ENCODE assay signal across 1 cellular context in genomic region chr21:46368533-46369285, GRCh38.
A peak's percentile ranks its signal among the peaks of the same experiment; 100 is the strongest.
TF ChIP-seq lines count a peak whose summit lies in the region.

No MANE protein-coding gene starts in this region.

TF ChIP-seq in GM12878, 131 proteins besides CTCF, POLR2A, EP300 and RAD21 (continued from another document and continues in another):
- TF ChIP-seq BCL3 (IDR thresholded peaks at IDR 0.05; ENCODE audit: borderline replicate concordance, insufficient read depth, low read depth, low read length, poor library complexity, severe bottlenecking) (no peak), TCF12 (IDR thresholded peaks at IDR 0.05; ENCODE audit: low read depth, low read length) (no peak), JUNB (IDR thresholded peaks at IDR 0.05) (no peak; the same call in 1 of the 2 replicates), SMAD1 (IDR thresholded peaks at IDR 0.05; ENCODE audit: low read depth, partially characterized antibody) (no peak), POLR2AphosphoS5 (IDR thresholded peaks at IDR 0.05; ENCODE audit: low read length) (peak; percentile 89), BHLHE40 (IDR thresholded peaks at IDR 0.05; ENCODE audit: borderline replicate concordance in 1 of 2, low read depth in 2 of 2, low read length in 1 of 2) (peak; percentile 82 to 87), RAD51 (IDR thresholded peaks at IDR 0.05) (peak; percentile 83), IKZF1 (conservative IDR thresholded peaks at IDR 0.05) (peak; percentile 67), ZNF384 (IDR thresholded peaks at IDR 0.05; ENCODE audit: borderline replicate concordance, low read depth, low read length) (no peak), KDM1A (IDR thresholded peaks at IDR 0.05; ENCODE audit: borderline replicate concordance) (no peak), ELK1 (IDR thresholded peaks at IDR 0.05; ENCODE audit: low read depth, low read length) (no peak), PRDM15 (CRISPR knock-in tag; IDR thresholded peaks at IDR 0.05) (no peak), GATAD2B (conservative IDR thresholded peaks at IDR 0.05; ENCODE audit: low read depth) (no peak; the same call in 1 of the 2 replicates), TAF1 (IDR thresholded peaks at IDR 0.05; ENCODE audit: borderline replicate concordance, low read depth, low read length) (peak; percentile 71; the same call in 1 of the 2 replicates), HDAC6 (IDR thresholded peaks at IDR 0.05; ENCODE audit: unreplicated experiment) (no peak), ZBTB33 (IDR thresholded peaks at IDR 0.05) (0 out of 2 replicates have a peak, but pooled peaks have one; percentile 5), RUNX3 (IDR thresholded peaks at IDR 0.05; ENCODE audit: low read length) (peak; percentile 85), IRF4 (IDR thresholded peaks at IDR 0.05; ENCODE audit: low read depth, low read length) (peak; percentile 62; the same call in 1 of the 2 replicates), BCL11A (IDR thresholded peaks at IDR 0.05; ENCODE audit: low read depth, low read length) (0 out of 2 replicates have a peak, but pooled peaks have one; percentile 21), ZNF592 (IDR thresholded peaks at IDR 0.05) (no peak), SRF (IDR thresholded peaks at IDR 0.05; ENCODE audit: low read depth in 2 of 2, low read length in 2 of 2) (no peak), USF2 (IDR thresholded peaks at IDR 0.05; ENCODE audit: borderline replicate concordance, low read depth, low read length) (peak; percentile 41; the same call in 1 of the 2 replicates), MXI1 (IDR thresholded peaks at IDR 0.05; ENCODE audit: low read depth, low read length) (peak; percentile 83), RELB (IDR thresholded peaks at IDR 0.05; ENCODE audit: low read depth) (peak; percentile 87), YBX1 (IDR thresholded peaks at IDR 0.05) (no peak), FOS (IDR thresholded peaks at IDR 0.05; ENCODE audit: borderline replicate concordance, extremely low read depth, insufficient read length) (no peak), ZBTB11 (CRISPR knock-in tag; IDR thresholded peaks at IDR 0.05) (no peak), EED (IDR thresholded peaks at IDR 0.05; ENCODE audit: low read depth) (peak; percentile 69), USF1 (IDR thresholded peaks at IDR 0.05; ENCODE audit: borderline replicate concordance, extremely low read length, insufficient read depth, low read depth, low read length) (peak; percentile 27), MTA2 (IDR thresholded peaks at IDR 0.05; ENCODE audit: low read depth) (peak; percentile 42; the same call in 1 of the 2 replicates), NFIC (IDR thresholded peaks at IDR 0.05; ENCODE audit: low read depth, low read length) (no peak), ATF7 (IDR thresholded peaks at IDR 0.05; ENCODE audit: low read depth) (peak; percentile 46; the same call in 1 of the 2 replicates), BMI1 (IDR thresholded peaks at IDR 0.05; ENCODE audit: borderline replicate concordance) (no peak), E2F8 (IDR thresholded peaks at IDR 0.05; ENCODE audit: low read depth, partially characterized antibody) (no peak)
